In the genomic region with DNA sequence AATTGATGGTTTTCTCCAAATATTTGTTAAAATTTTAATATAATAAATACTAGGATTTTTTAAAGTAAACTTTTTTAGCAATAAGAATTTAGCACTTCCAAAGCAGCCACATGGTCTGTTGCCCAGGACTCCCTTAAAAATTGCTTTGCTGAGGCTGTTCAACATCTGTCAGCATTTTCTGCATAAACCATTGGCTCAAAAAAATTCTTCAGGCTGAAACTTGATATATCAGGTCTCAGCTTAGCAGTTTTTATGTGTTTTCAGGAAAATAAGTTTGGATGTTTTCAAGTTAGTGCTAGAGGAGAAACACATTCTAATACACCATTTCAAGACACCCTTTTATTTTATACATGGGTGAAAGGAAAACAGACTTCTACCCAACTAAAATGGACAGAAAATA, we compare ENCODE assay signal across 13 cellular contexts.
DNase-seq lines count a peak whose midpoint lies in the region; ATAC-seq, FAIRE-seq and TF ChIP-seq lines count a peak whose summit lies in the region.
"Had no signal": no experiment of that assay in that cellular context is flagged by ENCODE, and none has a peak within 500 bp of the region (broad histone marks: within the 10 kb centered on the region; RNA-seq: fewer than 3 reads in every experiment).

No MANE protein-coding gene starts in this region.

- no peak overlapping the region for H3K9ac ChIP-seq in astrocyte (ENCODE audit: low read length)

- peaks cover 2% of the 10 kb centered on the region for H3K36me3 Mint-ChIP-seq in astrocyte (ENCODE audit: low read depth, unreplicated experiment)
- H3K36me3 Mint-ChIP-seq in naive thymus-derived CD4-positive, alpha-beta T cell: peaks cover 2 to 26% (median 7%) of the 10 kb centered on the region in 5 donors

- H3K79me2 ChIP-seq in astrocyte (ENCODE audit: insufficient read depth, low read length) (no peaks in the 10 kb centered on the region), hepatocyte (no peaks in the 10 kb centered on the region)

- H3K27ac ChIP-seq in left ventricle myocardium inferior (replicated peaks): no peak overlapping the region
- peak overlapping the region; percentile 11 for H3K27ac ChIP-seq in astrocyte (ENCODE audit: low read depth, low read length)
- peak overlapping the region; percentile 77 for H3K27ac ChIP-seq in hepatocyte
- no peak overlapping the region for H3K27ac ChIP-seq in gastrocnemius medialis
- no peak overlapping the region for H3K27ac ChIP-seq in naive thymus-derived CD4-positive, alpha-beta T cell (ENCODE audit: low read depth, low read length)
- H3K27ac ChIP-seq: upper lobe of left lung had no signal

- DNase-seq in left ventricle myocardium superior (no peak), left ventricle myocardium inferior (no peak), astrocyte (ENCODE audit: low read depth) (peak; percentile 39), hepatocyte (ENCODE audit: low spot score) (no peak), gastrocnemius medialis (no peak)
- DNase-seq in naive thymus-derived CD4-positive, alpha-beta T cell: no peak
- DNase-seq: activated naive CD8-positive, alpha-beta T cell treated with anti-CD3 and anti-CD28 coated beads, Interleukin-2, amount 50 U/mL, for 24 hours; head of caudate nucleus; NCI-H1417 treated with DMSO at 0.1 percent for 48 hours; upper lobe of left lung had no signal

- no peak for TF ChIP-seq CTCF in left ventricle myocardium inferior (IDR thresholded peaks at IDR 0.05; ENCODE audit: borderline replicate concordance)
- no peak for TF ChIP-seq CTCF in astrocyte (IDR thresholded peaks at IDR 0.05; ENCODE audit: insufficient read depth, low read depth, low read length)
- no peak for TF ChIP-seq CTCF in hepatocyte (IDR thresholded peaks at IDR 0.05; ENCODE audit: poor library complexity)
- no peak for TF ChIP-seq CTCF in gastrocnemius medialis (IDR thresholded peaks at IDR 0.05 in 4 of 5, conservative IDR thresholded peaks at IDR 0.05 in 1 of 5)

- TF ChIP-seq POLR2A in gastrocnemius medialis (IDR thresholded peaks at IDR 0.05): no peak

- H3K4me1 ChIP-seq in left ventricle myocardium inferior (peaks cover 32% of the 10 kb centered on the region), astrocyte (ENCODE audit: insufficient read depth, low read length) (peaks cover 23% of the 10 kb centered on the region), hepatocyte (ENCODE audit: insufficient read depth) (peaks cover 44% of the 10 kb centered on the region), gastrocnemius medialis (no peaks in the 10 kb centered on the region)
- peaks cover 0 to 6% of the 10 kb centered on the region in 2 donors for H3K4me1 ChIP-seq in naive thymus-derived CD4-positive, alpha-beta T cell (ENCODE audit: control insufficient read depth in 2 of 2, insufficient read depth in 2 of 2, low read length in 2 of 2)

- H3K27ac Mint-ChIP-seq in astrocyte (ENCODE audit: unreplicated experiment): peak overlapping the region; percentile 93
- no peak overlapping the region for H3K27ac Mint-ChIP-seq in naive thymus-derived CD4-positive, alpha-beta T cell
- H3K27ac Mint-ChIP-seq: activated naive CD8-positive, alpha-beta T cell treated with anti-CD3 and anti-CD28 coated beads, Interleukin-2, amount 50 U/mL, for 24 hours had no signal

- H3K4me3 ChIP-seq in left ventricle myocardium inferior: no peak overlapping the region
- H3K4me3 ChIP-seq in astrocyte (ENCODE audit: insufficient read depth, low read depth, low read length): no peak overlapping the region
- H3K4me3 ChIP-seq in hepatocyte: no peak overlapping the region
- no peak overlapping the region for H3K4me3 ChIP-seq in gastrocnemius medialis
- no peak overlapping the region for H3K4me3 ChIP-seq in naive thymus-derived CD4-positive, alpha-beta T cell (ENCODE audit: low read length)
- H3K4me3 ChIP-seq: upper lobe of left lung had no signal

- H3K27me3 Mint-ChIP-seq in astrocyte (ENCODE audit: low read depth, unreplicated experiment): no peaks in the 10 kb centered on the region
- no peaks in the 10 kb centered on the region for H3K27me3 Mint-ChIP-seq in naive thymus-derived CD4-positive, alpha-beta T cell
- H3K27me3 Mint-ChIP-seq: activated naive CD8-positive, alpha-beta T cell treated with anti-CD3 and anti-CD28 coated beads, Interleukin-2, amount 50 U/mL, for 24 hours had no signal

- H3K9me3 ChIP-seq in left ventricle myocardium inferior (replicated peaks) (peaks cover 19% of the 10 kb centered on the region), astrocyte (ENCODE audit: insufficient read depth, low read depth, low read length) (peaks cover 3% of the 10 kb centered on the region), hepatocyte (ENCODE audit: low read depth) (peaks cover 3% of the 10 kb centered on the region), gastrocnemius medialis (no peaks in the 10 kb centered on the region)
- peaks cover 0 to 6% (median 0%) of the 10 kb centered on the region in 3 experiments for H3K9me3 ChIP-seq in naive thymus-derived CD4-positive, alpha-beta T cell (ENCODE audit: control insufficient read depth in 2 of 3, low read length in 3 of 3)

- CTCF ChIA-PET in naive thymus-derived CD4-positive, alpha-beta T cell (lab: Charles Lee): no interaction called here

- H3K4me1 Mint-ChIP-seq in astrocyte (ENCODE audit: low read depth, unreplicated experiment): peaks cover 42% of the 10 kb centered on the region
- peaks cover 6 to 21% (median 9%) of the 10 kb centered on the region in 7 donors for H3K4me1 Mint-ChIP-seq in naive thymus-derived CD4-positive, alpha-beta T cell

- intact Hi-C loops in left ventricle myocardium superior (cut with micrococcal nuclease) (no loop called here), left ventricle myocardium inferior (cut with micrococcal nuclease) (loop anchor here (10.0 kb wide), 1 partner anchor 207 kb away; no protein-coding TSS in a partner anchor), gastrocnemius medialis (cut with DNase I; ENCODE audit: low total_unique reads) (no loop called here)
- intact Hi-C loops in naive thymus-derived CD4-positive, alpha-beta T cell (cut with micrococcal nuclease): loop anchor here in 1 of 2 donors (10.0 kb wide), 1 partner anchor 167 kb away; no protein-coding TSS in a partner anchor

- H3K27me3 ChIP-seq in left ventricle myocardium inferior (ENCODE audit: low read depth) (no peaks in the 10 kb centered on the region), astrocyte (ENCODE audit: insufficient read depth, low read length) (no peaks in the 10 kb centered on the region), hepatocyte (no peaks in the 10 kb centered on the region), gastrocnemius medialis (no peaks in the 10 kb centered on the region)
- no peaks in the 10 kb centered on the region for H3K27me3 ChIP-seq in naive thymus-derived CD4-positive, alpha-beta T cell (ENCODE audit: control insufficient read depth in 2 of 2, insufficient read depth in 2 of 2, low read length in 2 of 2)
- H3K27me3 ChIP-seq: upper lobe of left lung had no signal

- H3K9me2 ChIP-seq in hepatocyte (replicated peaks; ENCODE audit: insufficient read depth): no peaks in the 10 kb centered on the region

- no peaks in the 10 kb centered on the region for H3K36me3 ChIP-seq in left ventricle myocardium inferior
- H3K36me3 ChIP-seq in astrocyte (ENCODE audit: insufficient read depth, low read length): no peaks in the 10 kb centered on the region
- no peaks in the 10 kb centered on the region for H3K36me3 ChIP-seq in hepatocyte (replicated peaks; ENCODE audit: insufficient read depth, low read depth)
- H3K36me3 ChIP-seq in gastrocnemius medialis: no peaks in the 10 kb centered on the region
- H3K36me3 ChIP-seq in naive thymus-derived CD4-positive, alpha-beta T cell (ENCODE audit: control insufficient read depth in 2 of 3, insufficient read depth in 3 of 3, low read length in 3 of 3): no peaks in the 10 kb centered on the region
- H3K36me3 ChIP-seq: upper lobe of left lung had no signal

- POLR2A ChIA-PET in naive thymus-derived CD4-positive, alpha-beta T cell (lab: Charles Lee): no interaction called here

- in situ Hi-C loops in gastrocnemius medialis (cut with MboI; ENCODE audit: low sequenced_read_pairs in 4 of 4): no loop called here

- H3K4me2 ChIP-seq in astrocyte (ENCODE audit: low read length) (peak overlapping the region; percentile 38), hepatocyte (peak overlapping the region; percentile 4)

- peaks cover 10% of the 10 kb centered on the region for H3K9me3 Mint-ChIP-seq in astrocyte (ENCODE audit: unreplicated experiment)
- H3K9me3 Mint-ChIP-seq in naive thymus-derived CD4-positive, alpha-beta T cell: peaks cover under 1 to 20% (median 9%) of the 10 kb centered on the region in 11 donors

- no peak for FAIRE-seq in astrocyte (lab: Jason Lieb, UNC)
- FAIRE-seq: H1 had no signal

- H3K4me3 Mint-ChIP-seq in astrocyte (ENCODE audit: unreplicated experiment): no peak overlapping the region
- no peak overlapping the region for H3K4me3 Mint-ChIP-seq in naive thymus-derived CD4-positive, alpha-beta T cell
- H3K4me3 Mint-ChIP-seq: activated naive CD8-positive, alpha-beta T cell treated with anti-CD3 and anti-CD28 coated beads, Interleukin-2, amount 50 U/mL, for 24 hours had no signal

- H2AFZ ChIP-seq in astrocyte (ENCODE audit: low read depth, low read length) (peak overlapping the region; percentile 0), hepatocyte (no peak overlapping the region)

- H4K20me1 ChIP-seq in astrocyte (ENCODE audit: insufficient read depth, low read length) (no peaks in the 10 kb centered on the region), hepatocyte (ENCODE audit: insufficient read depth, poor library complexity, severe bottlenecking) (no peaks in the 10 kb centered on the region)

- ATAC-seq in left ventricle myocardium superior: peak; percentile 50
- no peak for ATAC-seq in GM18519 (IDR thresholded peaks at IDR 0.05; ENCODE audit: low FRiP score, unreplicated experiment)
- no peak for ATAC-seq in gastrocnemius medialis
- ATAC-seq in naive thymus-derived CD4-positive, alpha-beta T cell: no peak
- ATAC-seq in HG02610 (IDR thresholded peaks at IDR 0.05; ENCODE audit: unreplicated experiment): no peak
- ATAC-seq: activated naive CD8-positive, alpha-beta T cell treated with anti-CD3 and anti-CD28 coated beads, Interleukin-2, amount 50 U/mL, for 24 hours had no signal

Comparison
In these comparisons a context has a peak if more than half of its experiments do, and no peak if none do; other contexts are left out.
1. H3K27ac ChIP-seq: peak in astrocyte (single experiment) and hepatocyte (single experiment); none in left ventricle myocardium inferior (single experiment), gastrocnemius medialis (0 of 4) and naive thymus-derived CD4-positive, alpha-beta T cell (single experiment).